In genomic region chr19:58154679-58155648, GRCh38 we compare ENCODE assay signal across 1 cellular context.
A peak's percentile ranks its signal among the peaks of the same experiment; 100 is the strongest.
TF ChIP-seq lines count a peak whose summit lies in the region.

No MANE protein-coding gene starts in this region.

TF ChIP-seq in HepG2, 621 proteins besides CTCF, POLR2A, EP300 and RAD21 (continued from another document and continues in another):
- TF ChIP-seq HINFP (CRISPR knock-in tag; IDR thresholded peaks at IDR 0.05; ENCODE audit: low read depth) (peak; percentile 65; the same call in 1 of the 2 replicates), KMT2B (CRISPR knock-in tag; IDR thresholded peaks at IDR 0.05) (peak; percentile 64), NAIF1 (CRISPR knock-in tag; IDR thresholded peaks at IDR 0.05; ENCODE audit: borderline replicate concordance) (no peak), HMGA1 (CRISPR knock-in tag; conservative IDR thresholded peaks at IDR 0.05) (no peak), TCF12 (IDR thresholded peaks at IDR 0.05) (no peak), TCF12 (CRISPR knock-in tag; IDR thresholded peaks at IDR 0.05) (peak; percentile 63; the same call in 1 of the 2 replicates), TBX2 (CRISPR knock-in tag; IDR thresholded peaks at IDR 0.05; ENCODE audit: borderline replicate concordance) (peak; percentile 80), CHD2 (IDR thresholded peaks at IDR 0.05; ENCODE audit: low read depth, low read length) (0 out of 2 replicates have a peak, but pooled peaks have one; percentile 16), KDM2A (CRISPR knock-in tag; IDR thresholded peaks at IDR 0.05; ENCODE audit: borderline replicate concordance, low read depth) (peak; percentile 85), ZNF577 (CRISPR knock-in tag; IDR thresholded peaks at IDR 0.05; ENCODE audit: borderline replicate concordance, low read depth) (no peak), YEATS4 (CRISPR knock-in tag; IDR thresholded peaks at IDR 0.05; ENCODE audit: borderline replicate concordance) (peak; percentile 33; the same call in 1 of the 2 replicates), NR2C2 (CRISPR knock-in tag; IDR thresholded peaks at IDR 0.05; ENCODE audit: borderline replicate concordance) (peak; percentile 71; the same call in 1 of the 2 replicates), ZBTB7A (CRISPR knock-in tag; IDR thresholded peaks at IDR 0.05) (peak; percentile 39; the same call in 1 of the 2 replicates), ZNF691 (CRISPR knock-in tag; IDR thresholded peaks at IDR 0.05; ENCODE audit: borderline replicate concordance, low read depth) (peak; percentile 29; the same call in 1 of the 2 replicates), ARID5B (CRISPR knock-in tag; IDR thresholded peaks at IDR 0.05) (peak; percentile 34), ZFP1 (CRISPR knock-in tag; IDR thresholded peaks at IDR 0.05) (no peak), LCORL (IDR thresholded peaks at IDR 0.05) (no peak), LCORL (CRISPR knock-in tag; IDR thresholded peaks at IDR 0.05) (peak; percentile 73), THAP7 (CRISPR knock-in tag; IDR thresholded peaks at IDR 0.05) (no peak), ZNF558 (CRISPR knock-in tag; IDR thresholded peaks at IDR 0.05; ENCODE audit: borderline replicate concordance) (0 out of 2 replicates have a peak, but pooled peaks have one; percentile 52), AHR (CRISPR knock-in tag; IDR thresholded peaks at IDR 0.05) (no peak; the same call in 1 of the 2 replicates), ZNF841 (CRISPR knock-in tag; IDR thresholded peaks at IDR 0.05; ENCODE audit: borderline replicate concordance) (no peak), ZNF674 (CRISPR knock-in tag; IDR thresholded peaks at IDR 0.05; ENCODE audit: low read depth) (no peak), ZNF441 (CRISPR knock-in tag; IDR thresholded peaks at IDR 0.05; ENCODE audit: borderline replicate concordance) (no peak; the same call in 1 of the 2 replicates), ZBTB1 (CRISPR knock-in tag; IDR thresholded peaks at IDR 0.05; ENCODE audit: borderline replicate concordance) (no peak), GMEB1 (CRISPR knock-in tag; IDR thresholded peaks at IDR 0.05; ENCODE audit: borderline replicate concordance) (peak; percentile 90), ZNF816 (CRISPR knock-in tag; IDR thresholded peaks at IDR 0.05; ENCODE audit: borderline replicate concordance) (no peak), REXO4 (CRISPR knock-in tag; IDR thresholded peaks at IDR 0.05; ENCODE audit: borderline replicate concordance) (no peak), ZNF605 (CRISPR knock-in tag; IDR thresholded peaks at IDR 0.05) (peak; percentile 70; the same call in 1 of the 2 replicates), PRDM4 (CRISPR knock-in tag; IDR thresholded peaks at IDR 0.05; ENCODE audit: borderline replicate concordance) (no peak), ZNF713 (CRISPR knock-in tag; IDR thresholded peaks at IDR 0.05) (peak; percentile 15; the same call in 1 of the 2 replicates), ETS1 (CRISPR knock-in tag; IDR thresholded peaks at IDR 0.05) (0 out of 2 replicates have a peak, but pooled peaks have one; percentile 37), FOXP4 (CRISPR knock-in tag; IDR thresholded peaks at IDR 0.05) (no peak; the same call in 1 of the 2 replicates), ZNF570 (CRISPR knock-in tag; IDR thresholded peaks at IDR 0.05; ENCODE audit: borderline replicate concordance) (no peak), ZNF232 (CRISPR knock-in tag; IDR thresholded peaks at IDR 0.05; ENCODE audit: borderline replicate concordance) (no peak; the same call in 1 of the 2 replicates), RBM39 (IDR thresholded peaks at IDR 0.05; ENCODE audit: low read depth, low read length, poor library complexity, severe bottlenecking) (no peak), ZMYM3 (CRISPR knock-in tag; IDR thresholded peaks at IDR 0.05) (no peak), BRCA1 (CRISPR knock-in tag; IDR thresholded peaks at IDR 0.05) (no peak), DPF2 (CRISPR knock-in tag; IDR thresholded peaks at IDR 0.05; ENCODE audit: borderline replicate concordance, low read depth) (no peak), HDAC6 (IDR thresholded peaks at IDR 0.05; ENCODE audit: low read depth, low read length) (no peak), TAF1 (CRISPR knock-in tag; IDR thresholded peaks at IDR 0.05) (peak; percentile 83), SNAPC2 (CRISPR knock-in tag; IDR thresholded peaks at IDR 0.05) (no peak), ZMYM2 (CRISPR knock-in tag; IDR thresholded peaks at IDR 0.05) (no peak), ARNT2 (CRISPR knock-in tag; IDR thresholded peaks at IDR 0.05; ENCODE audit: low read depth) (no peak), NCOA1 (CRISPR knock-in tag; IDR thresholded peaks at IDR 0.05) (peak; percentile 77; the same call in 1 of the 2 replicates)
- TF ChIP-seq, protein P1, sequence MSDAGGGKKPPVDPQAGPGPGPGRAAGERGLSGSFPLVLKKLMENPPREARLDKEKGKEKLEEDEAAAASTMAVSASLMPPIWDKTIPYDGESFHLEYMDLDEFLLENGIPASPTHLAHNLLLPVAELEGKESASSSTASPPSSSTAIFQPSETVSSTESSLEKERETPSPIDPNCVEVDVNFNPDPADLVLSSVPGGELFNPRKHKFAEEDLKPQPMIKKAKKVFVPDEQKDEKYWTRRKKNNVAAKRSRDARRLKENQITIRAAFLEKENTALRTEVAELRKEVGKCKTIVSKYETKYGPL (CRISPR knock-in tag; IDR thresholded peaks at IDR 0.05), result no peak
- TF ChIP-seq, protein P2, sequence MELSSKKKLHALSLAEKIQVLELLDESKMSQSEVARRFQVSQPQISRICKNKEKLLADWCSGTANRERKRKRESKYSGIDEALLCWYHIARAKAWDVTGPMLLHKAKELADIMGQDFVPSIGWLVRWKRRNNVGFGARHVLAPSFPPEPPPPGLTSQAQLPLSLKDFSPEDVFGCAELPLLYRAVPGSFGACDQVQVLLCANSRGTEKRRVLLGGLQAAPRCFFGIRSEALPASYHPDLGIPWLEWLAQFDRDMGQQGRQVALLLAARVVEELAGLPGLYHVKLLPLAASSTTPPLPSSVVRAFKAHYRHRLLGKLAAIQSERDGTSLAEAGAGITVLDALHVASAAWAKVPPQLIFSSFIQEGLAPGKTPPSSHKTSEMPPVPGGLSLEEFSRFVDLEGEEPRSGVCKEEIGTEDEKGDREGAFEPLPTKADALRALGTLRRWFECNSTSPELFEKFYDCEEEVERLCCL (CRISPR knock-in tag; IDR thresholded peaks at IDR 0.05; ENCODE audit: borderline replicate concordance), result 0 out of 2 replicates have a peak, but pooled peaks have one; percentile 14
- TF ChIP-seq, protein P3, sequence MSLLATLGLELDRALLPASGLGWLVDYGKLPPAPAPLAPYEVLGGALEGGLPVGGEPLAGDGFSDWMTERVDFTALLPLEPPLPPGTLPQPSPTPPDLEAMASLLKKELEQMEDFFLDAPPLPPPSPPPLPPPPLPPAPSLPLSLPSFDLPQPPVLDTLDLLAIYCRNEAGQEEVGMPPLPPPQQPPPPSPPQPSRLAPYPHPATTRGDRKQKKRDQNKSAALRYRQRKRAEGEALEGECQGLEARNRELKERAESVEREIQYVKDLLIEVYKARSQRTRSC (CRISPR knock-in tag; IDR thresholded peaks at IDR 0.05; ENCODE audit: low read depth), result no peak
